In the genomic region with DNA sequence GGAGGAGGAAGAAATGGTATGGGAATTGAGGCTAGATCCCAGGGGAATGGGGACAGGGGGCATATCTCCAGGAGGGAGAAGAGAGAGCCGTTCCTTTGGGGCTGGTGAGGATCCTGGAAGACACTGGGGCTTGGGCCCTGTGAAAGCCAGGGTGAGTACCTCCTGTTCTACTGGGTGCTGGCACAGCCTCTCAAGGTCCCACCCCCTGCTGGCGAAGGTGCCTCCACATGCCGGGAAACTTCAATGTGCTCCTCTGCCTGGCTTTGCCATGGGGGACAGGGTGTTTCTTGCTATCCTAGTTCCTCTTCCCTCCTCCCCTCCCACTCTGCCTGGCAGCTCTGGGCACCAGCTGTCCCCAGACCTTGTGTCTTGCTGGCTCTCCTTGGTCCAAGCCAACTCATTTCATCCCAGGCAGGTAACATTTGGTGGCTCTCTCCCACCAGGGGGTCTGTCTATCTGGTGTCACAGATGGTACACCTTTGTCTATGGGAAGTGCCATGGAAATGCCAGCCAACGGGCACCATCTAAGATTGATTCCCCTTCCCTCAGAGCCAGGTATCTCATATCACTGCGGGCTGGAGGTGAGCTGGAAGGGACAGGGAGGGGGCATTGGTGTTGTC, we compare ENCODE assay signal across 22 cellular contexts.
"Had no signal": no experiment of that assay in that cellular context is flagged by ENCODE, and none has a peak within 500 bp of the region (broad histone marks: within the 10 kb centered on the region; RNA-seq: fewer than 3 reads in every experiment).

No MANE protein-coding gene starts in this region.

- H3K4me3 Mint-ChIP-seq: activated CD4-positive, alpha-beta memory T cell treated with anti-CD3 and anti-CD28 coated beads, Interleukin-2, amount 10 ng/mL, durations not matched to agents 7 days and 5 days; activated naive CD8-positive, alpha-beta T cell; endodermal cell; immature natural killer cell; T-helper 1 cell treated with Interleukin-12 subunit alpha and Interleukin-12 subunit beta and Interleukin-4 antibody, amounts not matched to agents 30 μg/mL and 1 μg/mL, for 36 hours had no signal

- H3K27me3 Mint-ChIP-seq: activated CD4-positive, alpha-beta memory T cell treated with anti-CD3 and anti-CD28 coated beads, Interleukin-2, amount 10 ng/mL, durations not matched to agents 7 days and 5 days; activated naive CD8-positive, alpha-beta T cell had no signal

- H3K27ac Mint-ChIP-seq: activated CD4-positive, alpha-beta memory T cell treated with anti-CD3 and anti-CD28 coated beads, Interleukin-2, amount 10 ng/mL, durations not matched to agents 7 days and 5 days; activated naive CD8-positive, alpha-beta T cell; endodermal cell; progenitor cell of endocrine pancreas had no signal

- ATAC-seq: left lobe of liver, lower lobe of right lung had no signal

- DNase-seq: activated CD4-positive, alpha-beta memory T cell treated with anti-CD3 and anti-CD28 coated beads, Interleukin-2, amount 10 ng/mL, durations not matched to agents 7 days and 5 days; activated CD4-positive, alpha-beta T cell treated with anti-CD3 and anti-CD28 coated beads for 48 hours; activated CD4-positive, CD25-positive, alpha-beta regulatory T cell; activated gamma-delta T cell treated with Interleukin-2 at 50 U/mL for 16 hours; brain microvascular endothelial cell; central memory CD4-positive, alpha-beta T cell; endodermal cell; foreskin melanocyte; immature natural killer cell; lower lobe of right lung; naive B cell; occipital lobe; stimulated activated CD4-positive, alpha-beta T cell treated with anti-CD3 and anti-CD28 coated beads, Interleukin-2, amount 100 ng/mL, for 48 hours; stimulated activated CD8-positive, alpha-beta memory T cell treated with anti-CD3 and anti-CD28 coated beads, Interleukin-4, amount 100 ng/mL, for 48 hours; stimulated activated naive CD4-positive, alpha-beta T cell; testis; trophoblast cell; uterus had no signal

- H3K9me3 Mint-ChIP-seq: activated CD4-positive, alpha-beta memory T cell treated with anti-CD3 and anti-CD28 coated beads, Interleukin-2, amount 10 ng/mL, durations not matched to agents 7 days and 5 days; endodermal cell; immature natural killer cell; naive B cell; T-helper 1 cell treated with Interleukin-12 subunit alpha and Interleukin-12 subunit beta and Interleukin-4 antibody, amounts not matched to agents 30 μg/mL and 1 μg/mL, for 36 hours had no signal
